In genomic region chr15:70198441-70199123, GRCh38 we compare ENCODE assay signal across 25 cellular contexts.
DNase-seq lines count a peak whose midpoint lies in the region; ATAC-seq and TF ChIP-seq lines count a peak whose summit lies in the region.
"Had no signal": no experiment of that assay in that cellular context is flagged by ENCODE, and none has a peak within 500 bp of the region (broad histone marks: within the 10 kb centered on the region; RNA-seq: fewer than 3 reads in every experiment).

No MANE protein-coding gene starts in this region.

- CTCF ChIA-PET in HEK293 (lab: Yijun Ruan, JAX) (interaction anchor here (2.3 kb wide), 1 partner anchor 17 kb away, joined by 7 read pairs; no protein-coding TSS in a partner anchor), RWPE1 (lab: Yijun Ruan, JAX) (interaction anchor here (0.6 to 1.2 kb wide), 2 partner anchors 14 to 16 kb away, joined by 3 to 5 read pairs; no protein-coding TSS in a partner anchor)

- DNase-seq in RWPE1 (ENCODE audit: low spot score) = no peak
- peak in 1 of 2 donors; percentile 40 for DNase-seq in foreskin keratinocyte
- DNase-seq in sciatic nerve (ENCODE audit: low spot score) = no peak
- DNase-seq in iPS-NIHi7 (ENCODE audit: extremely low spot score) = no peak
- no peak for DNase-seq in NOMO-1 treated with dmso at 0.1 percent for 144 hours (lab: John Stamatoyannopoulos, UW; ENCODE audit: unreplicated experiment)
- DNase-seq in activated naive CD4-positive, alpha-beta T cell treated with anti-CD3 and anti-CD28 coated beads, Interleukin-2, amount 50 U/mL, for 16 hours = no peak
- DNase-seq: activated CD4-positive, alpha-beta T cell treated with anti-CD3 and anti-CD28 coated beads, Interleukin-2, amount 10 ng/mL, durations not matched to agents 7 days and 5 days; activated T-cell treated with anti-CD3 and anti-CD28 coated beads, Interleukin-2, amount 50 U/mL, for 48 hours; anterior cingulate cortex; CD4-positive, alpha-beta T cell; EL; left ventricle myocardium inferior; MG63; NCI-H1436; NCI-H510A treated with DMSO at 0.1 percent for 48 hours; right cardiac atrium; stimulated activated CD4-positive, alpha-beta T cell treated with anti-CD3 and anti-CD28 coated beads, Interleukin-12 subunit alpha, Interleukin-12 subunit beta, amount 100 ng/mL, for 4 hours; stimulated activated CD4-positive, alpha-beta T cell treated with anti-CD3 and anti-CD28 coated beads, Interleukin-4, amount 100 ng/mL, for 4 hours; stimulated activated naive CD8-positive, alpha-beta T cell treated with anti-CD3 and anti-CD28 coated beads, Interleukin-15, Interleukin-2, amounts not matched to agents 100 U/mL and 50 U/mL, for 24 hours; WERI-Rb-1 had no signal

- peak overlapping the region; percentile 83; the same call in 1 of the 2 replicates for H3K27ac ChIP-seq in HEK293 (ENCODE audit: extremely low read depth, low read depth, low read length)
- H3K27ac ChIP-seq in RWPE1 = peak overlapping the region; percentile 94
- H3K27ac ChIP-seq in foreskin keratinocyte = peak overlapping the region; percentile 92
- H3K27ac ChIP-seq: left ventricle myocardium inferior, parathyroid adenoma, thoracic aorta, WERI-Rb-1 had no signal

- intact Hi-C loops in sciatic nerve (cut with DNase I) = no loop called here

- ATAC-seq in foreskin keratinocyte (no peak), sciatic nerve (peak; percentile 16), HG03139 (IDR thresholded peaks at IDR 0.05; ENCODE audit: unreplicated experiment) (no peak)
- ATAC-seq: natural killer cell treated with Interleukin-12 subunit alpha and Interleukin-12 subunit beta and Interleukin-15 and Interleukin-18, amount 100 ng/mL, for 72 hours; right cardiac atrium; stimulated activated naive CD8-positive, alpha-beta T cell treated with anti-CD3 and anti-CD28 coated beads, Interleukin-15, Interleukin-2, amounts not matched to agents 100 U/mL and 50 U/mL, for 24 hours had no signal

- POLR2A ChIA-PET in HEK293 (lab: Yijun Ruan, JAX) (interaction anchor here (1.5 to 3.7 kb wide), 2 partner anchors 98 to 102 kb away, joined by 5 to 25 read pairs; partner anchors contain the start of gene TLE3), RWPE1 (lab: Yijun Ruan, JAX; ENCODE audit: low non-redundant PET) (no interaction called here)

- H3K9me3 ChIP-seq in HEK293 (ENCODE audit: control insufficient read depth, insufficient read depth, low read depth, low read length) = no peaks in the 10 kb centered on the region
- H3K9me3 ChIP-seq: left ventricle myocardium inferior, MG63, thoracic aorta had no signal

- H3K36me3 ChIP-seq in HEK293 (ENCODE audit: control insufficient read depth in 2 of 2, insufficient read depth in 1 of 2, low read length in 2 of 2) = no peaks in the 10 kb centered on the region
- H3K36me3 ChIP-seq: left ventricle myocardium inferior, MG63, thoracic aorta, WERI-Rb-1 had no signal

- H3K27me3 ChIP-seq in foreskin keratinocyte = peaks cover 9% of the 10 kb centered on the region
- H3K27me3 ChIP-seq: MG63 had no signal

- H3K4me3 ChIP-seq in HEK293 (ENCODE audit: low read depth, low read length) = no peak overlapping the region
- H3K4me3 ChIP-seq: left ventricle myocardium inferior, MG63, thoracic aorta had no signal

- H3K4me1 ChIP-seq in HEK293 (ENCODE audit: control insufficient read depth, insufficient read depth, low read length) (peaks cover 46% of the 10 kb centered on the region), foreskin keratinocyte (peaks cover 44% of the 10 kb centered on the region)

- TF ChIP-seq CTCF in HEK293 (tag by site-specific recombination; IDR thresholded peaks at IDR 0.05) (no peak), RWPE1 (conservative IDR thresholded peaks at IDR 0.05; ENCODE audit: low read depth) (no peak), foreskin keratinocyte (conservative IDR thresholded peaks at IDR 0.05) (no peak)

TF ChIP-seq in HEK293, 187 proteins besides CTCF, POLR2A, EP300 and RAD21:
- TF ChIP-seq ZNF133 (tag by site-specific recombination; IDR thresholded peaks at IDR 0.05) (no peak), KLF17 (tag by site-specific recombination; IDR thresholded peaks at IDR 0.05) (peak; percentile 66; the same call in 1 of the 2 replicates), WT1 (tag by site-specific recombination; IDR thresholded peaks at IDR 0.05) (0 out of 2 replicates have a peak, but pooled peaks have one; percentile 24), KLF1 (tag by site-specific recombination; IDR thresholded peaks at IDR 0.05) (peak; percentile 75), PRDM10 (tag by site-specific recombination; IDR thresholded peaks at IDR 0.05) (peak; percentile 93)
